10 cellular contexts compared by ENCODE assay signal in genomic region chr2:160087854-160088745, GRCh38. TPM values are rescaled to one million over a fixed set of nuclear protein-coding genes. Genes with fewer than 3 reads are reported as not detected.
DNase-seq lines count a peak whose midpoint lies in the region; ATAC-seq and TF ChIP-seq lines count a peak whose summit lies in the region.
"Had no signal": no experiment of that assay in that cellular context is flagged by ENCODE, and none has a peak within 500 bp of the region (broad histone marks: within the 10 kb centered on the region; RNA-seq: fewer than 3 reads in every experiment).

No MANE protein-coding gene starts in this region.

- no peak overlapping the region for H2AK5ac ChIP-seq in neuronal stem cell (ENCODE audit: low read depth, low read length)

- H3K23ac ChIP-seq in neuronal stem cell (ENCODE audit: low read depth, low read length, poor library complexity) = no peak overlapping the region

- no peak overlapping the region for H2BK15ac ChIP-seq in neuronal stem cell (ENCODE audit: low read length)

- no peak overlapping the region for H2BK12ac ChIP-seq in neuronal stem cell (ENCODE audit: low read length)

- H3K36me3 Mint-ChIP-seq in activated T-helper 17 cell treated with anti-CD3 and anti-CD28 coated beads, Interleukin-2, amount 50 U/mL, for 72 hours (ENCODE audit: low read depth) = no peaks in the 10 kb centered on the region

- no peak overlapping the region for H2BK120ac ChIP-seq in neuronal stem cell (ENCODE audit: low read depth, low read length)

- no peak overlapping the region for H4K91ac ChIP-seq in neuronal stem cell (ENCODE audit: low read depth, low read length, poor library complexity)

- H3K9me3 ChIP-seq in MG63 (peaks cover 32% of the 10 kb centered on the region), neuronal stem cell (replicated peaks in 1 of 2; ENCODE audit: control insufficient read depth in 2 of 2, insufficient read depth in 1 of 2, low read depth in 1 of 2, low read length in 2 of 2) (peaks cover 15 to 26% of the 10 kb centered on the region in 2 donors)

- H3K4me3 Mint-ChIP-seq in activated T-helper 17 cell treated with anti-CD3 and anti-CD28 coated beads, Interleukin-2, amount 50 U/mL, for 72 hours = no peak overlapping the region

- H3K27ac ChIP-seq in brain microvascular endothelial cell (no peak overlapping the region), neuronal stem cell (replicated peaks; ENCODE audit: low read length) (no peak overlapping the region)
- H3K27ac ChIP-seq: BLaER1 treated with 17β-estradiol and CSF1 and Interleukin-3, amounts not matched to agents 10 nM and 100 nM had no signal

- H3K9me3 Mint-ChIP-seq in activated T-helper 17 cell treated with anti-CD3 and anti-CD28 coated beads, Interleukin-2, amount 50 U/mL, for 72 hours = peaks cover 26% of the 10 kb centered on the region

- DNase-seq in SIG-M5 treated with dmso at 0.1 percent for 504 hours (lab: John Stamatoyannopoulos, UW; ENCODE audit: unreplicated experiment) (peak; percentile 5), SIG-M5 (lab: John Stamatoyannopoulos, UW) (no peak), MG63 (peak; percentile 3), brain microvascular endothelial cell (no peak), neuronal stem cell (ENCODE audit: low spot score) (no peak), midbrain (lab: John Stamatoyannopoulos, UW) (no peak)
- DNase-seq: H7 had no signal

- H3K4me3 ChIP-seq in MG63 = no peak overlapping the region
- H3K4me3 ChIP-seq in brain microvascular endothelial cell (ENCODE audit: low read depth, low read length) = no peak overlapping the region
- H3K4me3 ChIP-seq in neuronal stem cell (ENCODE audit: low read length in 2 of 2) = no peak overlapping the region

- H2AFZ ChIP-seq in neuronal stem cell (ENCODE audit: low read length) = peak overlapping the region; percentile 48

- no peak overlapping the region for H4K8ac ChIP-seq in neuronal stem cell (ENCODE audit: low read depth, low read length)

- ATAC-seq in activated T-helper 17 cell treated with anti-CD3 and anti-CD28 coated beads, Interleukin-2, amount 50 U/mL, for 72 hours (replicated peaks) = no peak
- ATAC-seq in HG03159 (IDR thresholded peaks at IDR 0.05; ENCODE audit: unreplicated experiment) = no peak

- no peaks in the 10 kb centered on the region for H3K4me1 Mint-ChIP-seq in activated T-helper 17 cell treated with anti-CD3 and anti-CD28 coated beads, Interleukin-2, amount 50 U/mL, for 72 hours

- no peak overlapping the region for H3K9ac ChIP-seq in neuronal stem cell (ENCODE audit: low read depth, low read length, poor library complexity)
- H3K9ac ChIP-seq: BLaER1 treated with 17β-estradiol and CSF1 and Interleukin-3, amounts not matched to agents 10 nM and 100 nM had no signal

- H3K36me3 ChIP-seq in MG63 (no peaks in the 10 kb centered on the region), brain microvascular endothelial cell (replicated peaks) (no peaks in the 10 kb centered on the region), neuronal stem cell (replicated peaks in 1 of 2; ENCODE audit: control insufficient read depth in 2 of 2, insufficient read depth in 2 of 2, low read length in 2 of 2) (no peaks in the 10 kb centered on the region)
- H3K36me3 ChIP-seq: BLaER1 treated with 17β-estradiol and CSF1 and Interleukin-3, amounts not matched to agents 10 nM and 100 nM had no signal

- no peak overlapping the region for H3K4ac ChIP-seq in neuronal stem cell (ENCODE audit: low read length)

- no peak overlapping the region for H3K14ac ChIP-seq in neuronal stem cell (ENCODE audit: low read length)

- peak; percentile 38 for TF ChIP-seq CTCF in brain microvascular endothelial cell (IDR thresholded peaks at IDR 0.05; ENCODE audit: low read depth, low read length, missing control alignments)

- in situ Hi-C loops in brain microvascular endothelial cell (cut with HindIII; ENCODE audit: low pct_ligation_motif_present, low sequenced_read_pairs) = no loop called here

- H3K4me2 ChIP-seq in neuronal stem cell (ENCODE audit: insufficient read depth, low read length, poor library complexity, severe bottlenecking) = no peak overlapping the region
- H3K4me2 ChIP-seq: BLaER1 treated with 17β-estradiol and CSF1 and Interleukin-3, amounts not matched to agents 10 nM and 100 nM had no signal

- no peaks in the 10 kb centered on the region for H3K27me3 ChIP-seq in MG63
- no peaks in the 10 kb centered on the region for H3K27me3 ChIP-seq in brain microvascular endothelial cell (replicated peaks)
- no peaks in the 10 kb centered on the region for H3K27me3 ChIP-seq in neuronal stem cell (ENCODE audit: control insufficient read depth in 3 of 3, insufficient read depth in 3 of 3, low read depth in 1 of 3, low read length in 3 of 3)
- H3K27me3 ChIP-seq: BLaER1 treated with 17β-estradiol and CSF1 and Interleukin-3, amounts not matched to agents 10 nM and 100 nM had no signal

- no peaks in the 10 kb centered on the region for H3K79me1 ChIP-seq in neuronal stem cell (ENCODE audit: low read depth, low read length)

- no peak overlapping the region for H2BK5ac ChIP-seq in neuronal stem cell (ENCODE audit: low read length)

- H3K27me3 Mint-ChIP-seq in activated T-helper 17 cell treated with anti-CD3 and anti-CD28 coated beads, Interleukin-2, amount 50 U/mL, for 72 hours = no peaks in the 10 kb centered on the region

- H3K27ac Mint-ChIP-seq in activated T-helper 17 cell treated with anti-CD3 and anti-CD28 coated beads, Interleukin-2, amount 50 U/mL, for 72 hours = no peak overlapping the region

- H3K18ac ChIP-seq in neuronal stem cell (ENCODE audit: low read length) = no peak overlapping the region

- H3K4me1 ChIP-seq in neuronal stem cell (ENCODE audit: control insufficient read depth in 2 of 2, insufficient read depth in 1 of 2, low read depth in 1 of 2, low read length in 2 of 2) = no peaks in the 10 kb centered on the region
- H3K4me1 ChIP-seq: BLaER1 treated with 17β-estradiol and CSF1 and Interleukin-3, amounts not matched to agents 10 nM and 100 nM had no signal

- WGBS in neuronal stem cell (ENCODE audit: extremely low coverage in 2 of 2, insufficient read length in 2 of 2, insufficient replicate concordance in 1 of 2), 2 donors = no CpG with 5 or more reads among the region's 4 CpGs

RNA-seq across cellular contexts. Expression of gene PLA2R1, which starts 25.7 kb away (rescaled TPM):
- 0.36 and 1.6 TPM in 2 replicates for total RNA-seq in MG63 (2014; rRNA removed; shearing (Covaris generic); ENCODE audit: low replicate concordance)
- polyA plus RNA-seq in neuronal stem cell (2013, experiment 1 of 2) = 0.39 TPM
- polyA plus RNA-seq in neuronal stem cell (2013, experiment 2 of 2) = 0.51 TPM
- under 1 TPM in 1 of 2 donors, not detected in 1; 0.02 TPM for total RNA-seq in activated T-helper 17 cell treated with anti-CD3 and anti-CD28 coated beads, Interleukin-2, amount 50 U/mL, for 72 hours

Comparison
In these comparisons a context has a peak if more than half of its experiments do, and no peak if none do; other contexts are left out.
1. DNase-seq: peak in SIG-M5 treated with dmso at 0.1 percent for 504 hours (single experiment) and MG63 (single experiment); none in SIG-M5 (single experiment), brain microvascular endothelial cell (single experiment), neuronal stem cell (single experiment) and midbrain (single experiment).